Comparison of ENCODE assay signal across 1 cellular context in genomic region chr16:50655558-50656055, GRCh38.
TF ChIP-seq lines count a peak whose summit lies in the region.

No MANE protein-coding gene starts in this region.

TF ChIP-seq in HepG2, 621 proteins besides CTCF, POLR2A, EP300 and RAD21:
- no peak for TF ChIP-seq JARID2 (CRISPR knock-in tag; IDR thresholded peaks at IDR 0.05; ENCODE audit: insufficient replicate concordance)
- TF ChIP-seq ZNF329 (CRISPR knock-in tag; IDR thresholded peaks at IDR 0.05; ENCODE audit: low read depth), result peak; percentile 97
